Comparison of ENCODE assay signal across 29 cellular contexts in the genomic region with DNA sequence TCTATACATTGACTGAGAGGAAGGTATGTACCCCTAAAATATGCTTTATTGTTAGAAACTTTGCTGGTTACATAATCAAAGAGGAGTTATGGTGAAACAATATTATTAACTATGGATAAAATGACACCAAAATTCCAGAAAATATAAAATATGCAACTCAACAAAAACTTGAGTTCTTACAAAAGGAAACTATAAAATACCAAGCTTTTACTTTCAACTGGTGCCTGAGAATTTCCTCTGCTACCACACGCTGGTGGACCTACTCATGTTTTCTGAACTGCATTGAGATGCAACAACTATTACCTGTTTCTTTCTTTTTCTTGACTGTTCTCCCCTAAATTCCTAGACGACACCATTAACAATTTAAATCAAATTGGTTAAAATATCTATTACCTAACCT. TPM values are rescaled to one million over a fixed set of nuclear protein-coding genes. Genes with fewer than 3 reads are reported as not detected.
DNase-seq lines count a peak whose midpoint lies in the region; ATAC-seq and TF ChIP-seq lines count a peak whose summit lies in the region.
"Had no signal": no experiment of that assay in that cellular context is flagged by ENCODE, and none has a peak within 500 bp of the region (broad histone marks: within the 10 kb centered on the region; RNA-seq: fewer than 3 reads in every experiment).

No MANE protein-coding gene starts in this region.

- peaks cover 0 to 18% (median 10%) of the 10 kb centered on the region in 4 donors for H3K4me1 ChIP-seq in liver (ENCODE audit: control insufficient read depth in 4 of 4, insufficient read depth in 4 of 4, low read length in 3 of 4)
- H3K4me1 ChIP-seq in upper lobe of left lung, result no peaks in the 10 kb centered on the region
- H3K4me1 ChIP-seq in naive thymus-derived CD4-positive, alpha-beta T cell (ENCODE audit: control insufficient read depth in 2 of 2, insufficient read depth in 2 of 2, low read length in 2 of 2), result no peaks in the 10 kb centered on the region
- H3K4me1 ChIP-seq: lower lobe of right lung, prostate gland had no signal

- ATAC-seq in GM18498 (IDR thresholded peaks at IDR 0.05; ENCODE audit: unreplicated experiment) (peak; percentile 56), HG03460 (IDR thresholded peaks at IDR 0.05; ENCODE audit: unreplicated experiment) (peak; percentile 37), upper lobe of left lung (ENCODE audit: low FRiP score in 2 of 2) (no peak), HG03521 (IDR thresholded peaks at IDR 0.05; ENCODE audit: unreplicated experiment) (no peak)
- ATAC-seq in naive thymus-derived CD4-positive, alpha-beta T cell, result no peak
- ATAC-seq: activated CD4-positive, CD25-positive, alpha-beta regulatory T cell treated with anti-CD3 and anti-CD28 coated beads, Interleukin-2, amount 50 U/mL, for 24 hours; activated T-cell treated with anti-CD3 and anti-CD28 coated beads, Interleukin-2, amount 50 U/mL, for 72 hours; HCT116; lower lobe of right lung; natural killer cell; SK-N-SH treated with all-trans-retinoic acid at 6 μM for 48 hours; T-helper 17 cell had no signal

- no peaks in the 10 kb centered on the region for H3K27me3 Mint-ChIP-seq in naive thymus-derived CD4-positive, alpha-beta T cell
- H3K27me3 Mint-ChIP-seq: T-helper 17 cell had no signal

- H3K27ac ChIP-seq in SK-N-MC (peak overlapping the region; percentile 73), liver (ENCODE audit: low read depth in 1 of 2, low read length in 2 of 2) (peak overlapping the region; percentile 72 to 91), upper lobe of left lung (no peak overlapping the region)
- H3K27ac ChIP-seq in naive thymus-derived CD4-positive, alpha-beta T cell (ENCODE audit: low read depth, low read length), result no peak overlapping the region
- H3K27ac ChIP-seq: lower lobe of right lung, prostate gland had no signal

- POLR2A ChIA-PET in naive thymus-derived CD4-positive, alpha-beta T cell (lab: Charles Lee), result interaction anchor here (0.9 to 3.2 kb wide), 6 partner anchors 8 to 58 kb away, joined by 3 to 31 read pairs (median 4); a partner anchor contains a TSS

- H3K27ac Mint-ChIP-seq in naive thymus-derived CD4-positive, alpha-beta T cell, result no peak overlapping the region
- H3K27ac Mint-ChIP-seq: activated T-cell treated with anti-CD3 and anti-CD28 coated beads, Interleukin-2, amount 50 U/mL, for 72 hours; natural killer cell; T-helper 17 cell had no signal

- no peak overlapping the region for H3K4me3 Mint-ChIP-seq in naive thymus-derived CD4-positive, alpha-beta T cell
- H3K4me3 Mint-ChIP-seq: activated T-cell treated with anti-CD3 and anti-CD28 coated beads, Interleukin-2, amount 50 U/mL, for 72 hours; natural killer cell; T-helper 17 cell had no signal

- H3K27me3 ChIP-seq in liver (ENCODE audit: control insufficient read depth in 4 of 4, insufficient read depth in 4 of 4, low read length in 3 of 4) (no peaks in the 10 kb centered on the region), upper lobe of left lung (no peaks in the 10 kb centered on the region)
- no peaks in the 10 kb centered on the region for H3K27me3 ChIP-seq in naive thymus-derived CD4-positive, alpha-beta T cell (ENCODE audit: control insufficient read depth in 2 of 2, insufficient read depth in 2 of 2, low read length in 2 of 2)
- H3K27me3 ChIP-seq: gastrocnemius medialis, sigmoid colon, tibial artery had no signal

- H3K4me3 ChIP-seq in SK-N-MC (0 out of 2 replicates have a peak overlapping the region, but pooled peaks have one; percentile 23), liver (ENCODE audit: low read depth in 1 of 3, low read length in 3 of 3) (no peak overlapping the region), upper lobe of left lung (no peak overlapping the region)
- no peak overlapping the region for H3K4me3 ChIP-seq in naive thymus-derived CD4-positive, alpha-beta T cell (ENCODE audit: low read length)
- H3K4me3 ChIP-seq: gastrocnemius medialis, lower lobe of right lung, prostate gland, sigmoid colon, tibial artery had no signal

- H3K9ac ChIP-seq in SK-N-MC (ENCODE audit: insufficient read length) (no peak overlapping the region), liver (ENCODE audit: low read depth in 1 of 2, low read length in 2 of 2) (peak overlapping the region in 1 of 2 donors; percentile 69)

- no peak for TF ChIP-seq EP300 in upper lobe of left lung (IDR thresholded peaks at IDR 0.05)

- TF ChIP-seq POLR2A in upper lobe of left lung (IDR thresholded peaks at IDR 0.05), result no peak

- 71% methylated on average over 2 of the region's 2 CpGs for WGBS in liver
- WGBS in upper lobe of left lung, 2 donors, result 91% methylated on average over 2 of the region's 2 CpGs

- no peak for DNase-seq in SK-N-MC (ENCODE audit: low read depth, low spot score)
- no peak for DNase-seq in upper lobe of left lung
- no peak for DNase-seq in naive thymus-derived CD4-positive, alpha-beta T cell
- no peak for DNase-seq in NCI-H748 (lab: John Stamatoyannopoulos, UW; ENCODE audit: unreplicated experiment)
- DNase-seq: activated CD4-positive, alpha-beta T cell treated with anti-CD3 and anti-CD28 coated beads, Interleukin-2, amount 50 U/mL, for 4 hours; activated naive CD4-positive, alpha-beta T cell treated with Interleukin-2 at 50 U/mL for 16 hours; activated T-cell treated with anti-CD3 and anti-CD28 coated beads, Interleukin-2, amount 50 U/mL, for 72 hours; amniotic stem cell; DMS 273 treated with DMSO at 0.1 percent for 48 hours; gastrocnemius medialis; Karpas-422; lower lobe of right lung; MV-4-11; natural killer cell; NCI-H2107; nucleus accumbens; sigmoid colon; stimulated activated CD4-positive, alpha-beta T cell treated with anti-CD3 and anti-CD28 coated beads, Interleukin-12 subunit alpha, Interleukin-12 subunit beta, amount 100 ng/mL, for 4 hours; stimulated activated CD4-positive, alpha-beta T cell treated with anti-CD3 and anti-CD28 coated beads, Interleukin-2, amount 100 ng/mL, for 48 hours; T-helper 17 cell; tibial artery had no signal

- H3K36me3 ChIP-seq in SK-N-MC (ENCODE audit: insufficient read depth, low read length) (no peaks in the 10 kb centered on the region), liver (ENCODE audit: control insufficient read depth in 4 of 4, insufficient read depth in 3 of 4, low read depth in 1 of 4, low read length in 3 of 4) (no peaks in the 10 kb centered on the region), upper lobe of left lung (no peaks in the 10 kb centered on the region)
- H3K36me3 ChIP-seq in naive thymus-derived CD4-positive, alpha-beta T cell (ENCODE audit: control insufficient read depth in 2 of 3, insufficient read depth in 3 of 3, low read length in 3 of 3), result no peaks in the 10 kb centered on the region
- H3K36me3 ChIP-seq: gastrocnemius medialis, lower lobe of right lung, prostate gland, sigmoid colon, tibial artery had no signal

- no peaks in the 10 kb centered on the region for H3K9me3 ChIP-seq in SK-N-MC (ENCODE audit: low read depth, low read length)
- no peaks in the 10 kb centered on the region for H3K9me3 ChIP-seq in liver (ENCODE audit: control insufficient read depth in 4 of 4, low read length in 3 of 4)
- H3K9me3 ChIP-seq in upper lobe of left lung, result no peaks in the 10 kb centered on the region
- no peaks in the 10 kb centered on the region for H3K9me3 ChIP-seq in naive thymus-derived CD4-positive, alpha-beta T cell (ENCODE audit: control insufficient read depth in 2 of 3, low read length in 3 of 3)
- H3K9me3 ChIP-seq: gastrocnemius medialis, lower lobe of right lung, prostate gland, sigmoid colon, tibial artery had no signal

- CTCF ChIA-PET in naive thymus-derived CD4-positive, alpha-beta T cell (lab: Charles Lee), result interaction anchor here (1.3 to 1.5 kb wide), 2 partner anchors 9 to 65 kb away, joined by 4 to 5 read pairs; no protein-coding TSS in a partner anchor

- intact Hi-C loops in naive thymus-derived CD4-positive, alpha-beta T cell (cut with micrococcal nuclease), result no loop called here

- H3K4me1 Mint-ChIP-seq in naive thymus-derived CD4-positive, alpha-beta T cell, result peaks cover under 1 to 42% (median 6%) of the 10 kb centered on the region in 7 donors
- H3K4me1 Mint-ChIP-seq: natural killer cell, T-helper 17 cell had no signal

- H3K36me3 Mint-ChIP-seq in naive thymus-derived CD4-positive, alpha-beta T cell, result peaks cover 0 to 4% (median 0%) of the 10 kb centered on the region in 5 donors
- H3K36me3 Mint-ChIP-seq: natural killer cell had no signal

- peaks cover 0 to under 1% (median 0%) of the 10 kb centered on the region in 11 donors for H3K9me3 Mint-ChIP-seq in naive thymus-derived CD4-positive, alpha-beta T cell
- H3K9me3 Mint-ChIP-seq: activated T-cell treated with anti-CD3 and anti-CD28 coated beads, Interleukin-2, amount 50 U/mL, for 72 hours; natural killer cell had no signal

- TF ChIP-seq CTCF in liver (IDR thresholded peaks at IDR 0.05; ENCODE audit: low read depth, low read length, missing input control), result no peak
- TF ChIP-seq CTCF in upper lobe of left lung (IDR thresholded peaks at IDR 0.05), result no peak

- no peak for TF ChIP-seq RAD21 in liver (IDR thresholded peaks at IDR 0.05)

TF ChIP-seq in liver, 16 proteins besides CTCF, POLR2A, EP300 and RAD21 (continues in another document):
- TF ChIP-seq SP1 (IDR thresholded peaks at IDR 0.05) (no peak), FOXA1 (IDR thresholded peaks at IDR 0.05) (no peak), HNF4G (IDR thresholded peaks at IDR 0.05) (no peak), JUND (IDR thresholded peaks at IDR 0.05) (no peak), NR2F2 (IDR thresholded peaks at IDR 0.05) (no peak)
- TF ChIP-seq, protein P1, sequence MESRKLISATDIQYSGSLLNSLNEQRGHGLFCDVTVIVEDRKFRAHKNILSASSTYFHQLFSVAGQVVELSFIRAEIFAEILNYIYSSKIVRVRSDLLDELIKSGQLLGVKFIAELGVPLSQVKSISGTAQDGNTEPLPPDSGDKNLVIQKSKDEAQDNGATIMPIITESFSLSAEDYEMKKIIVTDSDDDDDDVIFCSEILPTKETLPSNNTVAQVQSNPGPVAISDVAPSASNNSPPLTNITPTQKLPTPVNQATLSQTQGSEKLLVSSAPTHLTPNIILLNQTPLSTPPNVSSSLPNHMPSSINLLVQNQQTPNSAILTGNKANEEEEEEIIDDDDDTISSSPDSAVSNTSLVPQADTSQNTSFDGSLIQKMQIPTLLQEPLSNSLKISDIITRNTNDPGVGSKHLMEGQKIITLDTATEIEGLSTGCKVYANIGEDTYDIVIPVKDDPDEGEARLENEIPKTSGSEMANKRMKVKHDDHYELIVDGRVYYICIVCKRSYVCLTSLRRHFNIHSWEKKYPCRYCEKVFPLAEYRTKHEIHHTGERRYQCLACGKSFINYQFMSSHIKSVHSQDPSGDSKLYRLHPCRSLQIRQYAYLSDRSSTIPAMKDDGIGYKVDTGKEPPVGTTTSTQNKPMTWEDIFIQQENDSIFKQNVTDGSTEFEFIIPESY (IDR thresholded peaks at IDR 0.05), result no peak
- TF ChIP-seq, protein P2, sequence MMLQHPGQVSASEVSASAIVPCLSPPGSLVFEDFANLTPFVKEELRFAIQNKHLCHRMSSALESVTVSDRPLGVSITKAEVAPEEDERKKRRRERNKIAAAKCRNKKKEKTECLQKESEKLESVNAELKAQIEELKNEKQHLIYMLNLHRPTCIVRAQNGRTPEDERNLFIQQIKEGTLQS (IDR thresholded peaks at IDR 0.05), result no peak

RNA-seq across cellular contexts. Expression of a gene that starts 8.2 kb away (rescaled TPM):
- total RNA-seq in liver (10 to 100 TPM; 22.5 to 31.0 TPM), upper lobe of left lung (100 to 1,000 TPM in 3 of 6 donors, 10 to 100 TPM in 3; 52.4 to 174 (median 94.4) TPM)
- 10 to 100 TPM; 26.8 to 27.4 TPM for polyA plus RNA-seq in liver
- 10 to 100 TPM; 58.9 to 99.6 (median 74.7) TPM for total RNA-seq in naive thymus-derived CD4-positive, alpha-beta T cell
- polyA plus RNA-seq in naive thymus-derived CD4-positive, alpha-beta T cell, result 10 to 100 TPM; 67.4 to 98.5 TPM

Comparison
In these comparisons a context has a peak if more than half of its experiments do, and no peak if none do; other contexts are left out.
1. ATAC-seq: peak in GM18498 (single experiment) and HG03460 (single experiment); none in upper lobe of left lung (0 of 2), naive thymus-derived CD4-positive, alpha-beta T cell (single experiment) and HG03521 (single experiment).
2. H3K27ac ChIP-seq: peak in SK-N-MC (single experiment) and liver (2 of 2); none in upper lobe of left lung (0 of 4) and naive thymus-derived CD4-positive, alpha-beta T cell (single experiment).